ENCODE assay signal across 9 cellular contexts in genomic region chr4:6688879-6689505, GRCh38. TPM values are rescaled to one million over a fixed set of nuclear protein-coding genes. Genes with fewer than 3 reads are reported as not detected.
A peak's percentile ranks its signal among the peaks of the same experiment; 100 is the strongest.
DNase-seq lines count a peak whose midpoint lies in the region; ATAC-seq, FAIRE-seq and TF ChIP-seq lines count a peak whose summit lies in the region.
"Had no signal": no experiment of that assay in that cellular context is flagged by ENCODE, and none has a peak within 500 bp of the region (broad histone marks: within the 10 kb centered on the region; RNA-seq: fewer than 3 reads in every experiment).

No MANE protein-coding gene starts in this region.

- peak overlapping the region; percentile 96 for H3K27ac Mint-ChIP-seq in activated T-helper 1 cell treated with anti-CD3 and anti-CD28 coated beads, Interleukin-12 subunit alpha, Interleukin-12 subunit beta, Interleukin-2, Interleukin-4 antibody, amounts not matched to agents 30 ng/mL and 10 ng/mL and 1 ng/mL, durations not matched to agents 14 hours and 24 hours and 36 hours

- intact Hi-C loops in activated T-helper 1 cell treated with anti-CD3 and anti-CD28 coated beads, Interleukin-12 subunit alpha, Interleukin-12 subunit beta, Interleukin-2, Interleukin-4 antibody, amounts not matched to agents 30 ng/mL and 10 ng/mL and 1 ng/mL, durations not matched to agents 14 hours and 24 hours and 36 hours (cut with micrococcal nuclease): loop anchor here (1.0 kb wide), 4 partner anchors 7 to 49 kb away; partner anchors contain the start of genes MRFAP1 and MRFAP1L1

- FAIRE-seq in RCC 7860 (lab: Jason Lieb, UNC): peak; percentile 90

- CTCF ChIA-PET in GM10248 (lab: Yijun Ruan, JAX): interaction anchor here (0.9 to 3.1 kb wide), 4 partner anchors 12 to 382 kb away, joined by 3 to 12 read pairs (median 3); a partner anchor contains a TSS

- POLR2A ChIA-PET in GM10248 (lab: Yijun Ruan, JAX): no interaction called here

- TF ChIP-seq CTCF in GM10248 (IDR thresholded peaks at IDR 0.05; ENCODE audit: control extremely low read depth, extremely low read depth, low read depth, missing control alignments): peak; percentile 18
- TF ChIP-seq CTCF in fibroblast of villous mesenchyme (IDR thresholded peaks at IDR 0.05; ENCODE audit: insufficient read depth, low read depth, low read length): peak; percentile 12

- H3K4me3 Mint-ChIP-seq in activated T-helper 1 cell treated with anti-CD3 and anti-CD28 coated beads, Interleukin-12 subunit alpha, Interleukin-12 subunit beta, Interleukin-2, Interleukin-4 antibody, amounts not matched to agents 30 ng/mL and 10 ng/mL and 1 ng/mL, durations not matched to agents 14 hours and 24 hours and 36 hours: peak overlapping the region; percentile 83

- H3K4me3 ChIP-seq in fibroblast of villous mesenchyme (ENCODE audit: low read depth, low read length): no peak overlapping the region
- no peak overlapping the region for H3K4me3 ChIP-seq in skeletal muscle cell (ENCODE audit: low read depth, low read length)
- H3K4me3 ChIP-seq: ascending aorta had no signal

- H3K27me3 Mint-ChIP-seq in activated T-helper 1 cell treated with anti-CD3 and anti-CD28 coated beads, Interleukin-12 subunit alpha, Interleukin-12 subunit beta, Interleukin-2, Interleukin-4 antibody, amounts not matched to agents 30 ng/mL and 10 ng/mL and 1 ng/mL, durations not matched to agents 14 hours and 24 hours and 36 hours (ENCODE audit: insufficient read depth): no peaks in the 10 kb centered on the region

- peaks cover 7% of the 10 kb centered on the region for H3K36me3 Mint-ChIP-seq in activated T-helper 1 cell treated with anti-CD3 and anti-CD28 coated beads, Interleukin-12 subunit alpha, Interleukin-12 subunit beta, Interleukin-2, Interleukin-4 antibody, amounts not matched to agents 30 ng/mL and 10 ng/mL and 1 ng/mL, durations not matched to agents 14 hours and 24 hours and 36 hours (ENCODE audit: low read depth)

- H3K9me3 Mint-ChIP-seq in activated T-helper 1 cell treated with anti-CD3 and anti-CD28 coated beads, Interleukin-12 subunit alpha, Interleukin-12 subunit beta, Interleukin-2, Interleukin-4 antibody, amounts not matched to agents 30 ng/mL and 10 ng/mL and 1 ng/mL, durations not matched to agents 14 hours and 24 hours and 36 hours: no peaks in the 10 kb centered on the region

- ATAC-seq in HG02763 (IDR thresholded peaks at IDR 0.05; ENCODE audit: unreplicated experiment): peak; percentile 78

- DNase-seq in GM10248 (ENCODE audit: extremely low spot score): peak; percentile 83
- DNase-seq in RCC 7860 (ENCODE audit: low spot score): peak; percentile 96
- peak; percentile 70 for DNase-seq in activated T-helper 1 cell treated with anti-CD3 and anti-CD28 coated beads, Interleukin-12 subunit alpha, Interleukin-12 subunit beta, Interleukin-2, Interleukin-4 antibody, amounts not matched to agents 30 ng/mL and 10 ng/mL and 1 ng/mL, durations not matched to agents 14 hours and 24 hours and 36 hours (ENCODE audit: low spot score)
- peak; percentile 93 for DNase-seq in fibroblast of villous mesenchyme (ENCODE audit: low read depth)
- DNase-seq in skeletal muscle cell (ENCODE audit: low read depth): peak; percentile 87
- no peak for DNase-seq in NCI-H82 treated with DMSO at 0.1 percent for 48 hours (lab: John Stamatoyannopoulos, UW; ENCODE audit: unreplicated experiment)
- DNase-seq in NCI-H1694 (lab: John Stamatoyannopoulos, UW): no peak

- peaks cover 80% of the 10 kb centered on the region for H3K4me1 Mint-ChIP-seq in activated T-helper 1 cell treated with anti-CD3 and anti-CD28 coated beads, Interleukin-12 subunit alpha, Interleukin-12 subunit beta, Interleukin-2, Interleukin-4 antibody, amounts not matched to agents 30 ng/mL and 10 ng/mL and 1 ng/mL, durations not matched to agents 14 hours and 24 hours and 36 hours (ENCODE audit: low read depth)

RNA-seq across cellular contexts. Expression of gene S100P, which starts 4.7 kb away (rescaled TPM):
- total RNA-seq in activated T-helper 1 cell treated with anti-CD3 and anti-CD28 coated beads, Interleukin-12 subunit alpha, Interleukin-12 subunit beta, Interleukin-2, Interleukin-4 antibody, amounts not matched to agents 30 ng/mL and 10 ng/mL and 1 ng/mL, durations not matched to agents 14 hours and 24 hours and 36 hours: 1.7 and 1.9 TPM in 2 replicates
- total RNA-seq in fibroblast of villous mesenchyme: not detected in 2 replicates
- total RNA-seq: ascending aorta had no signal

RNA-seq across cellular contexts. Expression of gene MRFAP1L1, which starts 20.7 kb away (rescaled TPM):
- total RNA-seq in activated T-helper 1 cell treated with anti-CD3 and anti-CD28 coated beads, Interleukin-12 subunit alpha, Interleukin-12 subunit beta, Interleukin-2, Interleukin-4 antibody, amounts not matched to agents 30 ng/mL and 10 ng/mL and 1 ng/mL, durations not matched to agents 14 hours and 24 hours and 36 hours: 51.7 and 53.9 TPM in 2 replicates
- total RNA-seq in fibroblast of villous mesenchyme: 34.1 and 42.7 TPM in 2 replicates

RNA-seq across cellular contexts. Expression of gene BLOC1S4, which starts 27.0 kb away (rescaled TPM):
- total RNA-seq in activated T-helper 1 cell treated with anti-CD3 and anti-CD28 coated beads, Interleukin-12 subunit alpha, Interleukin-12 subunit beta, Interleukin-2, Interleukin-4 antibody, amounts not matched to agents 30 ng/mL and 10 ng/mL and 1 ng/mL, durations not matched to agents 14 hours and 24 hours and 36 hours: 21.5 and 23.6 TPM in 2 replicates
- 10.4 and 12.6 TPM in 2 replicates for total RNA-seq in fibroblast of villous mesenchyme

RNA-seq across cellular contexts. Expression of gene MRFAP1, which starts 48.5 kb away (rescaled TPM):
- 115 and 119 TPM in 2 replicates for total RNA-seq in activated T-helper 1 cell treated with anti-CD3 and anti-CD28 coated beads, Interleukin-12 subunit alpha, Interleukin-12 subunit beta, Interleukin-2, Interleukin-4 antibody, amounts not matched to agents 30 ng/mL and 10 ng/mL and 1 ng/mL, durations not matched to agents 14 hours and 24 hours and 36 hours
- total RNA-seq in fibroblast of villous mesenchyme: 105 and 127 TPM in 2 replicates

Comparison
In these comparisons a context has a peak if more than half of its experiments do, and no peak if none do; other contexts are left out.
1. DNase-seq: peak in GM10248 (single experiment), RCC 7860 (single experiment), activated T-helper 1 cell treated with anti-CD3 and anti-CD28 coated beads, Interleukin-12 subunit alpha, Interleukin-12 subunit beta, Interleukin-2, Interleukin-4 antibody, amounts not matched to agents 30 ng/mL and 10 ng/mL and 1 ng/mL, durations not matched to agents 14 hours and 24 hours and 36 hours (single experiment), fibroblast of villous mesenchyme (single experiment) and skeletal muscle cell (single experiment); none in NCI-H82 treated with DMSO at 0.1 percent for 48 hours (single experiment) and NCI-H1694 (single experiment).